8 cellular contexts compared by ENCODE assay signal in the genomic region with DNA sequence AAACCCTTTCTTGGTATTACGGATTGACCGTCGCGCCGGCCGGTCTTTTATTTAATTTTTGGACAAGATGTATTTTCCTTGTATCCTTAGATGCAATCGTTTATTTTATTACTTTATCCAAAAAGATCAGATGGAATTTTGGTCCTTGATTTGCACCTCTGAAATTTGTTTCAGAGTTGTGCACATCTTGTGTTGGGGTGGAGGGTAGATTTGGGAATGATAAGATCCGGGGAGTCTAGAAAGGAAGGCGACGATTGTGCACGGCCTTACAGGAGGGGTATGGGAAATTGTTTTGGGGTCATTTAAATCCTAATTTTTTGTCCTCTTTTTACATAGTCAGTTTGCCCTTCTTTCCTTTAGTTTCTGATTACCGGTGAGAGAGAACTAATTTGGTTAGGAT. TPM values are rescaled to one million over a fixed set of nuclear protein-coding genes. Genes with fewer than 3 reads are reported as not detected.
A peak's percentile ranks its signal among the peaks of the same experiment; 100 is the strongest.
DNase-seq lines count a peak whose midpoint lies in the region; ATAC-seq and TF ChIP-seq lines count a peak whose summit lies in the region.

No MANE protein-coding gene starts in this region.

- peak overlapping the region; percentile 69 for H3K4me2 ChIP-seq in DOHH2 (ENCODE audit: low read length)
- H3K4me2 ChIP-seq in parathyroid adenoma (ENCODE audit: low read length), result peak overlapping the region; percentile 79

- H3F3A ChIP-seq in DOHH2 (ENCODE audit: control insufficient read depth, insufficient read depth), result peaks cover 21% of the 10 kb centered on the region

- H3K36me3 ChIP-seq in DOHH2 (ENCODE audit: control insufficient read depth, low read length) (peaks cover 39% of the 10 kb centered on the region), Panc1 (ENCODE audit: control insufficient read depth, insufficient read depth, low read length) (peaks cover 5% of the 10 kb centered on the region; the same call in 1 of the 2 replicates), parathyroid adenoma (ENCODE audit: control insufficient read depth, insufficient read depth, low read length) (no peaks in the 10 kb centered on the region)

- H3K9me2 ChIP-seq in DOHH2 (replicated peaks; ENCODE audit: control insufficient read depth, low read length), result no peaks in the 10 kb centered on the region

- no peak overlapping the region for H3K9ac ChIP-seq in parathyroid adenoma

- H4K20me1 ChIP-seq in DOHH2 (ENCODE audit: control insufficient read depth, insufficient read depth, low read depth, low read length), result no peaks in the 10 kb centered on the region

- in situ Hi-C loops in Panc1 (cut with HindIII; ENCODE audit: low pct_unique_long_range_greater_than_20kb, low sequenced_read_pairs), result no loop called here

- POLR2A ChIA-PET in Panc1 (lab: Charles Lee), result no interaction called here

- TF ChIP-seq CTCF in DOHH2 (IDR thresholded peaks at IDR 0.05; ENCODE audit: low read depth, low read length, poor library complexity, severe bottlenecking) (no peak), Panc1 (IDR thresholded peaks at IDR 0.05) (no peak), parathyroid adenoma (IDR thresholded peaks at IDR 0.05) (no peak)

- no peaks in the 10 kb centered on the region for H3K9me3 ChIP-seq in DOHH2 (ENCODE audit: control insufficient read depth, insufficient read depth, low read length)
- no peaks in the 10 kb centered on the region for H3K9me3 ChIP-seq in Panc1 (ENCODE audit: control insufficient read depth, insufficient read depth, low read depth, low read length)
- no peaks in the 10 kb centered on the region for H3K9me3 ChIP-seq in parathyroid adenoma (ENCODE audit: control insufficient read depth, low read length)

- no peak for TF ChIP-seq POLR2A in erythroblast (IDR thresholded peaks at IDR 0.05; ENCODE audit: low read length)

- intact Hi-C loops in Panc1 (cut with micrococcal nuclease; ENCODE audit: unreplicated experiment), result no loop called here

- BruUV-seq in Panc1 (replicated peaks; lab: Mats Ljungman, UMichigan), result no TSS peak

- CTCF ChIA-PET in Panc1 (lab: Charles Lee), result no interaction called here

- peak overlapping the region; percentile 70 for H3K27ac ChIP-seq in DOHH2 (ENCODE audit: low read depth, low read length)
- H3K27ac ChIP-seq in Panc1 (ENCODE audit: low read length), result peak overlapping the region; percentile 79
- peak overlapping the region; percentile 11 for H3K27ac ChIP-seq in parathyroid adenoma

- DNase-seq in Panc1 (ENCODE audit: low read depth, low spot score) (no peak), erythroblast (lab: John Stamatoyannopoulos, UW) (peak; percentile 41 to 57), DMS153 (lab: John Stamatoyannopoulos, UW) (no peak), CD1c-positive myeloid dendritic cell (ENCODE audit: extremely low spot score) (no peak), putamen (ENCODE audit: low spot score) (no peak)
- no peak for DNase-seq in stimulated activated CD4-positive, alpha-beta T cell treated with anti-CD3 and anti-CD28 coated beads, Interleukin-1b, Interleukin-23, amount 100 ng/mL, for 48 hours

- ATAC-seq in Panc1, result no peak

- peaks cover 63% of the 10 kb centered on the region for H3K79me2 ChIP-seq in DOHH2 (ENCODE audit: control insufficient read depth, low read length)
- H3K79me2 ChIP-seq in parathyroid adenoma, result peaks cover 19% of the 10 kb centered on the region

- H3K4me3 ChIP-seq in DOHH2 (ENCODE audit: low read length) (peak overlapping the region; percentile 85), Panc1 (ENCODE audit: low read depth in 2 of 2, low read length in 2 of 2) (peak overlapping the region; percentile 64 to 81), parathyroid adenoma (ENCODE audit: low read depth, low read length) (peak overlapping the region; percentile 73)

- H3K27me3 ChIP-seq in DOHH2 (ENCODE audit: control insufficient read depth, low read length) (peaks cover 17% of the 10 kb centered on the region), Panc1 (ENCODE audit: control insufficient read depth, insufficient read depth, low read length) (no peaks in the 10 kb centered on the region), parathyroid adenoma (ENCODE audit: control insufficient read depth, insufficient read depth, low read length) (no peaks in the 10 kb centered on the region)

- H2AFZ ChIP-seq in parathyroid adenoma, result no peak overlapping the region

- H3K4me1 ChIP-seq in DOHH2 (ENCODE audit: control insufficient read depth, low read length) (peaks cover 28% of the 10 kb centered on the region), Panc1 (ENCODE audit: control insufficient read depth, insufficient read depth, low read length) (peaks cover 26% of the 10 kb centered on the region), parathyroid adenoma (no peaks in the 10 kb centered on the region)

RNA-seq across cellular contexts. Expression of gene KDM2A, which starts 1.4 kb away (rescaled TPM):
- total RNA-seq in Panc1 (2021; ENCODE audit: unreplicated experiment), result 112 TPM
- polyA plus RNA-seq in Panc1 (2012; ENCODE audit: insufficient read length), result 83.4 TPM

Comparison
In these comparisons a context has a peak if more than half of its experiments do, and no peak if none do; other contexts are left out.
1. H3K27ac ChIP-seq: peak in every context shown above with its lines; median percentile 79 in Panc1; 70 in DOHH2; 11 in parathyroid adenoma.
2. DNase-seq: peak in erythroblast (2 of 2); none in Panc1 (single experiment), stimulated activated CD4-positive, alpha-beta T cell treated with anti-CD3 and anti-CD28 coated beads, Interleukin-1b, Interleukin-23, amount 100 ng/mL, for 48 hours (single experiment), DMS153 (single experiment), CD1c-positive myeloid dendritic cell (single experiment) and putamen (single experiment).
3. Peak in every context shown above with its lines, with median percentiles within 50 percentile points of each other: H3K4me3 ChIP-seq.